ENCODE assay signal across 1 cellular context in genomic region chrX:48918644-48919340, GRCh38.
TF ChIP-seq lines count a peak whose summit lies in the region.

PIM2 (minus strand) TSS chrX:48919024; CDS start chrX:48918834, 190 bp downstream.

TF ChIP-seq in HEK293, 187 proteins besides CTCF, POLR2A, EP300 and RAD21 (continued from another document):
- TF ChIP-seq ZNF18 (tag by site-specific recombination; IDR thresholded peaks at IDR 0.05) (no peak), ZNF558 (tag by site-specific recombination; IDR thresholded peaks at IDR 0.05) (no peak), ZNF350 (tag by site-specific recombination; IDR thresholded peaks at IDR 0.05) (no peak), ZNF768 (tag by site-specific recombination; IDR thresholded peaks at IDR 0.05) (no peak), ZNF555 (tag by site-specific recombination; conservative IDR thresholded peaks at IDR 0.05) (no peak), ZNF416 (tag by site-specific recombination; IDR thresholded peaks at IDR 0.05) (no peak), ZNF221 (tag by site-specific recombination; IDR thresholded peaks at IDR 0.05; ENCODE audit: borderline replicate concordance) (no peak), ZNF510 (tag by site-specific recombination; IDR thresholded peaks at IDR 0.05; ENCODE audit: insufficient replicate concordance) (no peak), ZNF175 (tag by site-specific recombination; IDR thresholded peaks at IDR 0.05) (no peak), ZNF488 (tag by site-specific recombination; IDR thresholded peaks at IDR 0.05) (no peak), HOXC10 (CRISPR knock-in tag; IDR thresholded peaks at IDR 0.05) (no peak), ZNF518A (tag by site-specific recombination; conservative IDR thresholded peaks at IDR 0.05; ENCODE audit: low read depth) (no peak), REPIN1 (tag by site-specific recombination; IDR thresholded peaks at IDR 0.05; ENCODE audit: low read depth) (no peak), ZNF704 (tag by site-specific recombination; IDR thresholded peaks at IDR 0.05) (no peak), ZNF513 (tag by site-specific recombination; IDR thresholded peaks at IDR 0.05) (0 out of 2 replicates have a peak, but pooled peaks have one; percentile 46), ZNF292 (tag by site-specific recombination; IDR thresholded peaks at IDR 0.05; ENCODE audit: borderline replicate concordance, low read depth) (no peak), GLIS2 (tag by site-specific recombination; IDR thresholded peaks at IDR 0.05) (peak; percentile 96), GLIS1 (tag by site-specific recombination; IDR thresholded peaks at IDR 0.05) (peak; percentile 88), ZFP41 (tag by site-specific recombination; IDR thresholded peaks at IDR 0.05; ENCODE audit: borderline replicate concordance) (no peak), ZNF404 (tag by site-specific recombination; IDR thresholded peaks at IDR 0.05) (no peak), ZNF707 (tag by site-specific recombination; IDR thresholded peaks at IDR 0.05) (no peak), ZNF561 (tag by site-specific recombination; IDR thresholded peaks at IDR 0.05; ENCODE audit: borderline replicate concordance) (0 out of 2 replicates have a peak, but pooled peaks have one; percentile 23), ZNF830 (tag by site-specific recombination; IDR thresholded peaks at IDR 0.05; ENCODE audit: low read depth) (no peak), ZNF24 (tag by site-specific recombination; IDR thresholded peaks at IDR 0.05) (no peak), ZNF610 (tag by site-specific recombination; IDR thresholded peaks at IDR 0.05; ENCODE audit: borderline replicate concordance) (no peak), ZNF560 (tag by site-specific recombination; IDR thresholded peaks at IDR 0.05; ENCODE audit: borderline replicate concordance) (no peak), ZNF132 (tag by site-specific recombination; IDR thresholded peaks at IDR 0.05; ENCODE audit: borderline replicate concordance) (no peak), ZNF596 (tag by site-specific recombination; IDR thresholded peaks at IDR 0.05) (no peak), HIC1 (tag by site-specific recombination; IDR thresholded peaks at IDR 0.05) (0 out of 2 replicates have a peak, but pooled peaks have one; percentile 27), ZNF121 (tag by site-specific recombination; IDR thresholded peaks at IDR 0.05) (no peak), SCRT2 (tag by site-specific recombination; IDR thresholded peaks at IDR 0.05) (no peak), HOXA7 (CRISPR knock-in tag; IDR thresholded peaks at IDR 0.05; ENCODE audit: borderline replicate concordance) (no peak), ZNF530 (tag by site-specific recombination; IDR thresholded peaks at IDR 0.05; ENCODE audit: low read depth) (no peak), ZNF280D (tag by site-specific recombination; IDR thresholded peaks at IDR 0.05) (no peak), ZNF792 (tag by site-specific recombination; IDR thresholded peaks at IDR 0.05) (no peak), ZNF239 (tag by site-specific recombination; IDR thresholded peaks at IDR 0.05) (no peak), ZSCAN5A (tag by site-specific recombination; IDR thresholded peaks at IDR 0.05) (no peak), ZNF785 (tag by site-specific recombination; IDR thresholded peaks at IDR 0.05) (no peak), ZNF623 (tag by site-specific recombination; IDR thresholded peaks at IDR 0.05) (no peak), TCF7L2 (IDR thresholded peaks at IDR 0.05; ENCODE audit: borderline replicate concordance, low read depth, low read length) (no peak)
